Comparison of ENCODE assay signal across 12 cellular contexts in the genomic region with DNA sequence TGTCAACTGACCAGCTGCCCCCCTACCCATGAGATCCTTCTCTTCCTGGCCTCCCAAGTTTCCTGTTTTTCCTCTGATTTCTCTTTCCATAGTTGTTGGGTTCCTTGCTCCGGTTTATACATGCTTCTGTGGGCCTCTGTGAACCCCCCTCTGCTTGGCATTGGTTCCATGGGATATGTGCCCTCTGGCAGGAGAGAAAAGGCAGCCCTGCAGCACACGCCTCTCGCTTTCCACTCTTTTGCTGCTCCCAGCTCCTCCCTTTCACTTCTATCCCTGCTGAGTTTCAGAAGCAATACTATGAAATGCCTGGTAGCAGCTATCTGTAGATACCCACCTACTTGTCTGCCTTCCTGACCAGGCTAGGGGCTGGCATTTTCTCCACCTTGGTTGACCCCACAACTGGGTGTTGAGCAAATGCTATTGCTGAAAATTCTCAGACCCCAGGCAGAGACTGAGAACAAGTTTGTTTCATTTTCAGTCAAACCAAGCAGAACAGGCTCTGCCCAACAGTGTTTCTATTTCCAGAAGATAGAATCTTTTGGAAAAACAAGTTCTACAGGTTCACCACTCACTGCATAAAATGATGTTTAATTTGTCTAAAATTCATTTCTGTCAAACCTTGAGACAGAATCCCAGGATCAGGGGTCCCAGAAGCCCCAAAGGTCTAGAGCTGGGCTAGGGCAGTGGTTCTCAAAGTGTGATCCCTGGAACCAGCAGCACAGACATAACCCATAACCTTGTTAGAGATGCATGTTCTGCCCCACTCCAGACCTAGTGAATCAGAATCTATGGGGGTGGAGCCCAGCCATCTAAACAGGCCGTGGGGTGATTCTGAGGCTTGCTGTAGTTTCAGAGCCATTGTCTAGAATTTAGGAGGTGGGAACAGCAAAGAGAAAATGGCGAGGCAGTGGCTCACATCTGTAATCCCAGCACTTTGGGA. TPM values are rescaled to one million over a fixed set of nuclear protein-coding genes. Genes with fewer than 3 reads are reported as not detected.
DNase-seq lines count a peak whose midpoint lies in the region; ATAC-seq, FAIRE-seq and TF ChIP-seq lines count a peak whose summit lies in the region.
"Had no signal": no experiment of that assay in that cellular context is flagged by ENCODE, and none has a peak within 500 bp of the region (broad histone marks: within the 10 kb centered on the region; RNA-seq: fewer than 3 reads in every experiment).

No MANE protein-coding gene starts in this region.

- no peak overlapping the region for H3K9ac ChIP-seq in GM12878 (ENCODE audit: control insufficient read depth, insufficient read depth, low read length)
- H3K9ac ChIP-seq: BLaER1 had no signal

- H3K9me3 ChIP-seq in GM12878 (replicated peaks; ENCODE audit: control insufficient read depth, insufficient read depth, low read length) (no peaks in the 10 kb centered on the region), upper lobe of left lung (no peaks in the 10 kb centered on the region)
- H3K9me3 ChIP-seq: BLaER1, mucosa of descending colon had no signal

- no peak overlapping the region for H3K4me3 Mint-ChIP-seq in activated T-cell treated with anti-CD3 and anti-CD28 coated beads, Interleukin-2, amount 50 U/mL, for 72 hours
- H3K4me3 Mint-ChIP-seq in naive B cell: peak overlapping the region in 1 of 8 donors; percentile 72

- CTCF ChIA-PET in GM12878 (lab: Yijun Ruan, JAX): interaction anchor here (0.5 kb wide), 1 partner anchor 142 kb away, joined by 3 read pairs; a partner anchor contains a TSS

- no peaks in the 10 kb centered on the region for H3K9me3 Mint-ChIP-seq in activated T-cell treated with anti-CD3 and anti-CD28 coated beads, Interleukin-2, amount 50 U/mL, for 72 hours
- H3K9me3 Mint-ChIP-seq in naive B cell: no peaks in the 10 kb centered on the region

- no peak for DNase-seq in activated T-cell treated with anti-CD3 and anti-CD28 coated beads, Interleukin-2, amount 50 U/mL, for 72 hours
- DNase-seq in activated T-cell treated with anti-CD3 and anti-CD28 coated beads, Interleukin-2, amount 50 U/mL, for 48 hours: no peak
- DNase-seq in GM12878 (ENCODE audit: low read depth, low spot score) (no peak), naive B cell (no peak), upper lobe of left lung (no peak), NCI-H1092 treated with DMSO at 0.1 percent for 48 hours (lab: John Stamatoyannopoulos, UW) (no peak)
- DNase-seq: activated CD4-positive, alpha-beta T cell treated with anti-CD3 and anti-CD28 coated beads, Interleukin-2, amount 50 U/mL, for 48 hours; mucosa of descending colon had no signal

- FAIRE-seq in GM12878 (lab: Jason Lieb, UNC): no peak

- no peaks in the 10 kb centered on the region for H3K27me3 ChIP-seq in GM12878 (replicated peaks in 1 of 2; ENCODE audit: control insufficient read depth in 2 of 2, insufficient read depth in 2 of 2, low read length in 1 of 2)
- no peaks in the 10 kb centered on the region for H3K27me3 ChIP-seq in upper lobe of left lung
- H3K27me3 ChIP-seq: BLaER1 had no signal

- no peak for TF ChIP-seq POLR2A in GM12878 (IDR thresholded peaks at IDR 0.05; ENCODE audit: low read depth, low read length)
- no peak for TF ChIP-seq POLR2A in upper lobe of left lung (IDR thresholded peaks at IDR 0.05)

- H3K79me2 ChIP-seq in GM12878 (ENCODE audit: control insufficient read depth, insufficient read depth, low read length): no peaks in the 10 kb centered on the region

- in situ Hi-C loops in GM12878 (cut with MboI): no loop called here

- 0 out of 2 replicates have a peak overlapping the region, but pooled peaks have one; percentile 49 for H3K4me2 ChIP-seq in GM12878 (ENCODE audit: control insufficient read depth, insufficient read depth)
- H3K4me2 ChIP-seq: BLaER1 had no signal

- no peak for TF ChIP-seq EP300 in GM12878 (IDR thresholded peaks at IDR 0.05; ENCODE audit: borderline replicate concordance in 1 of 2, control insufficient read depth in 1 of 2, low read depth in 2 of 2, low read length in 2 of 2)
- TF ChIP-seq EP300 in upper lobe of left lung (IDR thresholded peaks at IDR 0.05): no peak

- peaks cover 15% of the 10 kb centered on the region for H3K4me1 ChIP-seq in GM12878 (ENCODE audit: control insufficient read depth, insufficient read depth, low read length)
- peaks cover 0 to 14% (median 6%) of the 10 kb centered on the region in 4 donors for H3K4me1 ChIP-seq in upper lobe of left lung

- H3K27me3 Mint-ChIP-seq in activated T-cell treated with anti-CD3 and anti-CD28 coated beads, Interleukin-2, amount 50 U/mL, for 72 hours (ENCODE audit: low read depth): no peaks in the 10 kb centered on the region
- H3K27me3 Mint-ChIP-seq in naive B cell: no peaks in the 10 kb centered on the region

- SMC1A ChIA-PET in GM12878 (lab: Charles Lee; ENCODE audit: uncharacterized antibody, unreplicated experiment): interaction anchor here (1.8 kb wide), 1 partner anchor 11 kb away, joined by 3 read pairs; no protein-coding TSS in a partner anchor

- peaks cover 17% of the 10 kb centered on the region for H3K4me1 Mint-ChIP-seq in activated T-cell treated with anti-CD3 and anti-CD28 coated beads, Interleukin-2, amount 50 U/mL, for 72 hours (ENCODE audit: low read depth)
- peaks cover 12 to 44% (median 42%) of the 10 kb centered on the region in 3 donors for H3K4me1 Mint-ChIP-seq in naive B cell

- H3K4me3 ChIP-seq in GM12878: 0 out of 2 replicates have a peak overlapping the region, but pooled peaks have one; percentile 8
- peak overlapping the region in 1 of 4 donors; percentile 10 for H3K4me3 ChIP-seq in upper lobe of left lung
- H3K4me3 ChIP-seq: BLaER1, mucosa of descending colon had no signal

- RAD21 ChIA-PET in GM12878 (lab: Charles Lee; ENCODE audit: unreplicated experiment): no interaction called here

- H2AFZ ChIP-seq in GM12878 (ENCODE audit: control insufficient read depth, low read depth, low read length): no peak overlapping the region

- no peaks in the 10 kb centered on the region for H4K20me1 ChIP-seq in GM12878 (ENCODE audit: control insufficient read depth, insufficient read depth)
- H4K20me1 ChIP-seq: BLaER1 had no signal

- H3K36me3 Mint-ChIP-seq in activated T-cell treated with anti-CD3 and anti-CD28 coated beads, Interleukin-2, amount 50 U/mL, for 72 hours (ENCODE audit: insufficient read depth in 2 of 2): peaks cover 0 to 1% of the 10 kb centered on the region in 2 donors
- H3K36me3 Mint-ChIP-seq in naive B cell: peaks cover 0 to 33% of the 10 kb centered on the region in 2 donors

- TF ChIP-seq RAD21 in GM12878 (IDR thresholded peaks at IDR 0.05; ENCODE audit: insufficient read depth, low read depth, low read length): no peak

- POLR2A ChIA-PET in GM12878 (lab: Charles Lee): interaction anchor here (0.6 kb wide), 1 partner anchor 10 kb away, joined by 5 read pairs; no protein-coding TSS in a partner anchor

- H3K27ac ChIP-seq in GM12878 (ENCODE audit: control insufficient read depth, insufficient read depth) (no peak overlapping the region), upper lobe of left lung (peak overlapping the region; percentile 7 to 58 (median 43))

- WGBS in GM12878 (ENCODE audit: insufficient coverage, insufficient replicate concordance, low lambda C conversion rate, missing lambda C conversion rate): 51% methylated on average over 5 of the region's 5 CpGs
- 61 to 63% methylated on average over 5 of the region's 5 CpGs for WGBS in upper lobe of left lung, 2 donors

- TF ChIP-seq CTCF in GM12878 (IDR thresholded peaks at IDR 0.05 in 2 of 3, conservative IDR thresholded peaks at IDR 0.05 in 1 of 3; ENCODE audit: control insufficient read depth in 2 of 3, extremely low read depth in 1 of 3, insufficient read depth in 1 of 3, low read depth in 3 of 3, low read length in 3 of 3) (no peak), upper lobe of left lung (IDR thresholded peaks at IDR 0.05) (no peak)

- ATAC-seq in activated T-cell treated with anti-CD3 and anti-CD28 coated beads, Interleukin-2, amount 50 U/mL, for 72 hours (replicated peaks in 1 of 2): peak in 1 of 2 donors; percentile 19
- ATAC-seq in GM12878 (no peak), naive B cell (ENCODE audit: low read depth in 2 of 2) (no peak), upper lobe of left lung (ENCODE audit: low FRiP score in 2 of 2) (no peak), GM18873 (IDR thresholded peaks at IDR 0.05; ENCODE audit: low FRiP score, unreplicated experiment) (no peak), HG02870 (IDR thresholded peaks at IDR 0.05; ENCODE audit: unreplicated experiment) (no peak)
- ATAC-seq: mucosa of descending colon had no signal

- H3K36me3 ChIP-seq in GM12878 (ENCODE audit: control insufficient read depth in 2 of 2, insufficient read depth in 2 of 2, low read length in 1 of 2) (no peaks in the 10 kb centered on the region; a peak in 2 of 4 replicates), upper lobe of left lung (peaks cover 0 to 68% (median 38%) of the 10 kb centered on the region in 4 donors)

- H3K27ac Mint-ChIP-seq in activated T-cell treated with anti-CD3 and anti-CD28 coated beads, Interleukin-2, amount 50 U/mL, for 72 hours: peak overlapping the region; percentile 80
- H3K27ac Mint-ChIP-seq in naive B cell: peak overlapping the region in 4 of 6 donors; percentile 37 to 85 (median 74)

- BruUV-seq in GM12878 (replicated peaks; lab: Mats Ljungman, UMichigan): no TSS peak

- intact Hi-C loops in GM12878 (cut with micrococcal nuclease; ENCODE audit: unreplicated experiment): no loop called here

RNA-seq across cellular contexts. Expression of a gene that starts 13.4 kb away (rescaled TPM):
- total RNA-seq in activated T-cell treated with anti-CD3 and anti-CD28 coated beads, Interleukin-2, amount 50 U/mL, for 72 hours: 10 to 100 TPM; 58.4 to 83.6 TPM
- 25.6 and 33.4 TPM in 2 replicates for total RNA-seq in GM12878 (2013; cell fraction: nucleolus; rRNA removed)
- total RNA-seq in GM12878 (2014; rRNA removed) (132 and 139 TPM in 2 replicates), GM12878 (2014; rRNA removed; fragmentation: Illumina TruSeq; extraction: Trizol) (91.7 and 95.6 TPM in 2 replicates), GM12878 (2021) (109 and 139 TPM in 2 replicates), upper lobe of left lung (100 to 1,000 TPM; 169 to 611 (median 375) TPM)
- polyA plus RNA-seq in GM12878 (2011; ENCODE audit: low read depth): 7.1 TPM
- polyA plus RNA-seq in GM12878 (2011; rRNA removed) (29.9 and 47.6 TPM in 2 replicates), GM12878 (2014; fragmentation: Illumina TruSeq; extraction: Trizol) (21.9 and 74.5 TPM in 2 replicates), GM12878 (2014; fragmentation: Nextera tagmentation; extraction: Ambion mirVana) (10 to 100 TPM; 26.3 to 65.6 TPM), GM12878 (2014; rRNA removed) (169 and 192 TPM in 2 replicates), GM12878 (2016; fragmentation: Nextera tagmentation; extraction: Ambion mirVana) (100 to 1,000 TPM; 110 to 129 TPM), naive B cell (ENCODE audit: low read depth in 6 of 6) (100 to 1,000 TPM; 114 to 414 (median 282) TPM)
- polyA plus RNA-seq in GM12878 (2011; cell fraction: cytosol; rRNA removed): 68.7 and 99.0 TPM in 2 replicates
- polyA plus RNA-seq in GM12878 (2011; cell fraction: nucleus; rRNA removed): 44.1 and 53.0 TPM in 2 replicates
- polyA plus RNA-seq in GM12878 (2012): 15.4 and 29.0 TPM in 2 replicates
- 21.1 and 38.2 TPM in 2 replicates for polyA minus RNA-seq in GM12878 (2011; rRNA and poly(A)+ RNA removed)
- polyA minus RNA-seq in GM12878 (2011; cell fraction: cytosol; rRNA and poly(A)+ RNA removed): 14.4 and 19.4 TPM in 2 replicates
- polyA minus RNA-seq in GM12878 (2011; cell fraction: nucleus; rRNA and poly(A)+ RNA removed): 5.7 and 9.5 TPM in 2 replicates

RNA-seq across cellular contexts. Expression of a gene that starts 21.7 kb away (rescaled TPM):
- total RNA-seq in activated T-cell treated with anti-CD3 and anti-CD28 coated beads, Interleukin-2, amount 50 U/mL, for 72 hours: 1 to 10 TPM; 3.2 to 4.0 TPM
- total RNA-seq in GM12878 (2013; cell fraction: nucleolus; rRNA removed): not detected in 2 replicates
- total RNA-seq in GM12878 (2014; rRNA removed): 0.23 TPM in 1 of 2 replicates, not detected in the other
- 0.23 and 0.40 TPM in 2 replicates for total RNA-seq in GM12878 (2014; rRNA removed; fragmentation: Illumina TruSeq; extraction: Trizol)
- total RNA-seq in GM12878 (2021): 0.43 and 0.59 TPM in 2 replicates
- polyA plus RNA-seq in GM12878 (2011; ENCODE audit: low read depth): not detected
- 0.13 and 0.27 TPM in 2 replicates for polyA plus RNA-seq in GM12878 (2011; rRNA removed)
- polyA plus RNA-seq in GM12878 (2011; cell fraction: cytosol; rRNA removed): 0.10 TPM in 2 replicates
- 0.44 and 0.84 TPM in 2 replicates for polyA plus RNA-seq in GM12878 (2011; cell fraction: nucleus; rRNA removed)
- polyA plus RNA-seq in GM12878 (2012): 0.18 TPM in 1 of 2 replicates, not detected in the other
- polyA plus RNA-seq in GM12878 (2014; fragmentation: Illumina TruSeq; extraction: Trizol): not detected in 2 replicates
- polyA plus RNA-seq in GM12878 (2014; fragmentation: Nextera tagmentation; extraction: Ambion mirVana): not detected
- 0.99 TPM in 1 of 2 replicates, not detected in the other for polyA plus RNA-seq in GM12878 (2014; rRNA removed)
- polyA plus RNA-seq in GM12878 (2016; fragmentation: Nextera tagmentation; extraction: Ambion mirVana): not detected
- not detected in 2 replicates for polyA minus RNA-seq in GM12878 (2011; rRNA and poly(A)+ RNA removed)
- 3.1 TPM in 1 of 2 replicates, not detected in the other for polyA minus RNA-seq in GM12878 (2011; cell fraction: cytosol; rRNA and poly(A)+ RNA removed)
- polyA minus RNA-seq in GM12878 (2011; cell fraction: nucleus; rRNA and poly(A)+ RNA removed): 0.85 and 1.1 TPM in 2 replicates
- polyA plus RNA-seq in naive B cell (ENCODE audit: low read depth in 6 of 6): not detected
- total RNA-seq in upper lobe of left lung: under 1 TPM in 1 of 6 donors, not detected in 5; 0.51 TPM
- total RNA-seq: glomerular endothelial cell had no signal

RNA-seq across cellular contexts. Expression of a gene that starts 42.2 kb away (rescaled TPM):
- 10 to 100 TPM; 19.3 to 23.7 TPM for total RNA-seq in activated T-cell treated with anti-CD3 and anti-CD28 coated beads, Interleukin-2, amount 50 U/mL, for 72 hours
- 35.5 and 42.9 TPM in 2 replicates for total RNA-seq in GM12878 (2013; cell fraction: nucleolus; rRNA removed)
- 11.0 and 14.6 TPM in 2 replicates for total RNA-seq in GM12878 (2014; rRNA removed)
- 10.0 and 10.4 TPM in 2 replicates for total RNA-seq in GM12878 (2014; rRNA removed; fragmentation: Illumina TruSeq; extraction: Trizol)
- 10.1 and 11.2 TPM in 2 replicates for total RNA-seq in GM12878 (2021)
- polyA plus RNA-seq in GM12878 (2011; ENCODE audit: low read depth): 5.8 TPM
- polyA plus RNA-seq in GM12878 (2011; rRNA removed): 19.0 and 19.1 TPM in 2 replicates
- polyA plus RNA-seq in GM12878 (2011; cell fraction: cytosol; rRNA removed): 18.8 and 22.2 TPM in 2 replicates
- polyA plus RNA-seq in GM12878 (2011; cell fraction: nucleus; rRNA removed): 48.1 and 49.9 TPM in 2 replicates
- 7.7 and 9.1 TPM in 2 replicates for polyA plus RNA-seq in GM12878 (2012)
- polyA plus RNA-seq in GM12878 (2014; fragmentation: Illumina TruSeq; extraction: Trizol): 13.5 and 14.0 TPM in 2 replicates
- 1 to 10 TPM; 1.2 to 2.7 TPM for polyA plus RNA-seq in GM12878 (2014; fragmentation: Nextera tagmentation; extraction: Ambion mirVana)
- 12.9 and 18.8 TPM in 2 replicates for polyA plus RNA-seq in GM12878 (2014; rRNA removed)
- 10 to 100 TPM; 13.9 to 14.4 TPM for polyA plus RNA-seq in GM12878 (2016; fragmentation: Nextera tagmentation; extraction: Ambion mirVana)
- polyA minus RNA-seq in GM12878 (2011; rRNA and poly(A)+ RNA removed): 14.6 and 23.0 TPM in 2 replicates
- 3.0 and 3.7 TPM in 2 replicates for polyA minus RNA-seq in GM12878 (2011; cell fraction: cytosol; rRNA and poly(A)+ RNA removed)
- 13.4 and 18.3 TPM in 2 replicates for polyA minus RNA-seq in GM12878 (2011; cell fraction: nucleus; rRNA and poly(A)+ RNA removed)
- 10 to 100 TPM in 5 of 6 donors, 1 to 10 TPM in 1; 9.8 to 23.1 (median 13.8) TPM for polyA plus RNA-seq in naive B cell (ENCODE audit: low read depth in 6 of 6)
- 10 to 100 TPM; 13.2 to 82.8 (median 24.1) TPM for total RNA-seq in upper lobe of left lung

RNA-seq across cellular contexts. Expression of a gene that starts 42.5 kb away (rescaled TPM):
- total RNA-seq in activated T-cell treated with anti-CD3 and anti-CD28 coated beads, Interleukin-2, amount 50 U/mL, for 72 hours: 10 to 100 TPM; 26.8 to 31.8 TPM
- 40.3 and 42.7 TPM in 2 replicates for total RNA-seq in GM12878 (2013; cell fraction: nucleolus; rRNA removed)
- 26.5 and 27.6 TPM in 2 replicates for total RNA-seq in GM12878 (2014; rRNA removed)
- total RNA-seq in GM12878 (2014; rRNA removed; fragmentation: Illumina TruSeq; extraction: Trizol): 22.5 and 22.8 TPM in 2 replicates
- 23.6 and 26.2 TPM in 2 replicates for total RNA-seq in GM12878 (2021)
- polyA plus RNA-seq in GM12878 (2011; ENCODE audit: low read depth): 11.1 TPM
- 19.2 and 25.1 TPM in 2 replicates for polyA plus RNA-seq in GM12878 (2011; rRNA removed)
- polyA plus RNA-seq in GM12878 (2011; cell fraction: cytosol; rRNA removed): 27.2 and 28.2 TPM in 2 replicates
- 44.6 and 50.4 TPM in 2 replicates for polyA plus RNA-seq in GM12878 (2011; cell fraction: nucleus; rRNA removed)
- 14.9 and 16.3 TPM in 2 replicates for polyA plus RNA-seq in GM12878 (2012)
- 20.4 and 28.8 TPM in 2 replicates for polyA plus RNA-seq in GM12878 (2014; fragmentation: Illumina TruSeq; extraction: Trizol)
- 1 to 10 TPM; 3.3 to 4.4 TPM for polyA plus RNA-seq in GM12878 (2014; fragmentation: Nextera tagmentation; extraction: Ambion mirVana)
- polyA plus RNA-seq in GM12878 (2014; rRNA removed): 21.3 and 21.6 TPM in 2 replicates
- 10 to 100 TPM; 12.8 to 15.2 TPM for polyA plus RNA-seq in GM12878 (2016; fragmentation: Nextera tagmentation; extraction: Ambion mirVana)
- polyA minus RNA-seq in GM12878 (2011; rRNA and poly(A)+ RNA removed): 27.0 and 35.1 TPM in 2 replicates
- polyA minus RNA-seq in GM12878 (2011; cell fraction: cytosol; rRNA and poly(A)+ RNA removed): 15.8 and 18.2 TPM in 2 replicates
- polyA minus RNA-seq in GM12878 (2011; cell fraction: nucleus; rRNA and poly(A)+ RNA removed): 15.7 and 18.8 TPM in 2 replicates
- polyA plus RNA-seq in naive B cell (ENCODE audit: low read depth in 6 of 6): 1 to 10 TPM; 4.4 to 8.7 (median 6.8) TPM
- 10 to 100 TPM; 36.7 to 81.5 (median 57.9) TPM for total RNA-seq in upper lobe of left lung
